ENCODE assay signal across 8 cellular contexts in the genomic region with DNA sequence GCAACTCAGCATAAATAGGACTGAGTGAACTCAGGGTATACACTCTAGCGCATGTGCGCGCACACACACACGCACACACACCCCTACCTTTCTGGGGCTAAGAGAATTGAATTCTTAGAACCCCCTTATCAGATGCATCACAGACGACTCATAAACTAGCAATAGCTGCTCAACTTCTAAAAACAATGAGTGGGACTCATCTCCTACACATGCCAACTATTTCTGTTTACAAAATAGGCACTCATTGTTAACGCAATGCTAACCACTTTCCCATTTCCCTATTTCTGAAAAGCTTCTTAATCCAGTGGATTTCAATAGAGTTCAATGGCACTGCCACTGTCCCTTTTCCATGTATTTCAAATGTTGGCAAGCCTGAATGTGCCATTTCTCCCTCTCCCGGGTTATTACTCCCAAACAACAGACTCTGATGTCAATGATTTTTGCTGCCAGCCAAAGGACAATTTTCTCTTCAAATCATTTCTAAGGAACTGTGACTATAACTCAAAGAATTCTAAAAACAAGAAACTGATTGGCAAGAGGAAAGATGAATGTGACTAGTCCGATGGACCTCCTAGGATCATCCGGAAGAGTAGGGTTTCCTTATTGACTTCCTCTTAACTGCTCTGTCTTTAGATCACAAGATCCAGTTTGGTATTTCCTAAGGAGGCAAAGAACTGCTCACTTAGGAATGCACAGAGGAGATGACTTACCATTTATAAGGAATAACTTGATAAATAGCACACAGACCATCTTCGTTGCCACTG. TPM values are rescaled to one million over a fixed set of nuclear protein-coding genes. Genes with fewer than 3 reads are reported as not detected.
A peak's percentile ranks its signal among the peaks of the same experiment; 100 is the strongest.
DNase-seq lines count a peak whose midpoint lies in the region; ATAC-seq and TF ChIP-seq lines count a peak whose summit lies in the region.

No MANE protein-coding gene starts in this region.

- no peak overlapping the region for H3K4ac ChIP-seq in mesendoderm (ENCODE audit: low read depth, low read length)

- H2BK5ac ChIP-seq in mesendoderm (ENCODE audit: low read length): no peak overlapping the region

- no peak overlapping the region for H4K8ac ChIP-seq in mesendoderm (ENCODE audit: low read depth, low read length)

- H3K9me3 ChIP-seq in neural progenitor cell (ENCODE audit: low read depth): no peaks in the 10 kb centered on the region

- H2BK120ac ChIP-seq in mesendoderm (ENCODE audit: low read depth, low read length): no peak overlapping the region

- no peak overlapping the region for H4K5ac ChIP-seq in mesendoderm (ENCODE audit: low read length)

- H3F3A ChIP-seq in neural progenitor cell (ENCODE audit: low read depth): no peaks in the 10 kb centered on the region

- CTCF ChIA-PET in T-cell (lab: Charles Lee): interaction anchor here in 1 of 2 donors (0.6 to 1.2 kb wide), 3 partner anchors 37 to 1593 kb away, joined by 3 read pairs; no protein-coding TSS in a partner anchor

- H3K9ac ChIP-seq in mesendoderm (ENCODE audit: low read length) (no peak overlapping the region), neural progenitor cell (no peak overlapping the region)

- H3K4me3 ChIP-seq in mesendoderm (ENCODE audit: low read length) (no peak overlapping the region), neural progenitor cell (no peak overlapping the region)

- H3K27ac Mint-ChIP-seq in T-cell (peak overlapping the region; percentile 98 to 99), nephron progenitor cell (no peak overlapping the region), neural progenitor cell (no peak overlapping the region)

- H3K36me3 Mint-ChIP-seq in T-cell: peaks cover 64% of the 10 kb centered on the region
- peaks cover 77% of the 10 kb centered on the region for H3K36me3 Mint-ChIP-seq in nephron progenitor cell (ENCODE audit: low read depth)
- peaks cover 37% of the 10 kb centered on the region for H3K36me3 Mint-ChIP-seq in neural progenitor cell

- H3K4me3 Mint-ChIP-seq in T-cell (peak overlapping the region; percentile 61 to 79 (median 78)), nephron progenitor cell (no peak overlapping the region), neural progenitor cell (no peak overlapping the region)

- no peaks in the 10 kb centered on the region for H4K20me1 ChIP-seq in neural progenitor cell (ENCODE audit: low read depth)

- POLR2A ChIA-PET in T-cell (lab: Charles Lee): interaction anchor here (0.6 to 1.1 kb wide), 5 partner anchors 17 to 50 kb away, joined by 3 to 4 read pairs (median 3); a partner anchor contains a TSS

- peak overlapping the region; percentile 80 for H3K18ac ChIP-seq in mesendoderm (ENCODE audit: low read length)

- H3K4me1 ChIP-seq in mesendoderm (ENCODE audit: control insufficient read depth, low read depth, low read length) (peaks cover 4% of the 10 kb centered on the region), neural progenitor cell (no peaks in the 10 kb centered on the region)

- H3K23ac ChIP-seq in mesendoderm (ENCODE audit: low read length): no peak overlapping the region

- H2BK15ac ChIP-seq in mesendoderm (replicated peaks; ENCODE audit: low read depth): no peak overlapping the region

- no peak overlapping the region for H2AK5ac ChIP-seq in mesendoderm (ENCODE audit: low read length)

- DNase-seq in GM03348 (ENCODE audit: low spot score): peak; percentile 69
- peak in 33 of 34 experiments; percentile 38 to 77 (median 62) for DNase-seq in T-cell
- DNase-seq in amniotic epithelial cell (ENCODE audit: low read depth): peak; percentile 88
- peak; percentile 86 for DNase-seq in mesendoderm
- DNase-seq in stimulated activated naive CD8-positive, alpha-beta T cell treated with anti-CD3 and anti-CD28 coated beads, Interleukin-15, Interleukin-2, amounts not matched to agents 100 U/mL and 50 U/mL, for 24 hours: peak; percentile 60
- no peak for DNase-seq in nephron progenitor cell
- DNase-seq in neural progenitor cell (ENCODE audit: low spot score): no peak

- ATAC-seq in T-cell (replicated peaks in 1 of 4) (peak; percentile 45 to 64 (median 62)), HG03045 (IDR thresholded peaks at IDR 0.05; ENCODE audit: unreplicated experiment) (no peak)
- ATAC-seq in stimulated activated naive CD8-positive, alpha-beta T cell treated with anti-CD3 and anti-CD28 coated beads, Interleukin-15, Interleukin-2, amounts not matched to agents 100 U/mL and 50 U/mL, for 24 hours: peak; percentile 46

- H3K36me3 ChIP-seq in mesendoderm (ENCODE audit: control insufficient read depth, insufficient read depth, low read length) (peaks cover under 1% of the 10 kb centered on the region), neural progenitor cell (peaks cover 11% of the 10 kb centered on the region)

- H3K27me3 Mint-ChIP-seq in T-cell (no peaks in the 10 kb centered on the region), nephron progenitor cell (ENCODE audit: low read depth, poor library complexity) (no peaks in the 10 kb centered on the region), neural progenitor cell (ENCODE audit: insufficient read depth, low read depth) (peaks cover 2% of the 10 kb centered on the region)

- H3K4me2 ChIP-seq in mesendoderm (ENCODE audit: low read length) (no peak overlapping the region), neural progenitor cell (no peak overlapping the region)

- H3K27me3 ChIP-seq in mesendoderm (ENCODE audit: insufficient read depth, low read length, poor library complexity) (no peaks in the 10 kb centered on the region), neural progenitor cell (no peaks in the 10 kb centered on the region)

- peaks cover 95 to 100% (median 97%) of the 10 kb centered on the region in 3 donors for H3K4me1 Mint-ChIP-seq in T-cell
- no peaks in the 10 kb centered on the region for H3K4me1 Mint-ChIP-seq in nephron progenitor cell
- H3K4me1 Mint-ChIP-seq in neural progenitor cell: peaks cover 2% of the 10 kb centered on the region

- H3K79me2 ChIP-seq in mesendoderm (ENCODE audit: control insufficient read depth, insufficient read depth, low read length) (peaks cover 30% of the 10 kb centered on the region), neural progenitor cell (ENCODE audit: low read depth) (peaks cover 80% of the 10 kb centered on the region)

- no peak overlapping the region for H3K56ac ChIP-seq in mesendoderm (ENCODE audit: low read length)

- no peak overlapping the region for H3K27ac ChIP-seq in mesendoderm (ENCODE audit: low read depth, low read length)
- H3K27ac ChIP-seq in neural progenitor cell: no peak overlapping the region

- H3K9me3 Mint-ChIP-seq in T-cell (no peaks in the 10 kb centered on the region), nephron progenitor cell (no peaks in the 10 kb centered on the region), neural progenitor cell (no peaks in the 10 kb centered on the region)

- TF ChIP-seq CTCF in nephron progenitor cell (IDR thresholded peaks at IDR 0.05) (no peak), neural progenitor cell (IDR thresholded peaks at IDR 0.05) (no peak)

- H2AFZ ChIP-seq in neural progenitor cell (replicated peaks): no peak overlapping the region

- no CpG with 5 or more reads among the region's 10 CpGs for WGBS in mesendoderm (ENCODE audit: extremely low coverage, insufficient coverage, low lambda C conversion rate)

- peaks cover 5% of the 10 kb centered on the region for H3K79me1 ChIP-seq in mesendoderm (ENCODE audit: low read length)

RNA-seq across cellular contexts. Expression of a gene that starts 48.8 kb away (rescaled TPM):
- total RNA-seq in T-cell (100 to 1,000 TPM; 273 to 321 (median 286) TPM), neural progenitor cell (ENCODE audit: low replicate concordance) (103 and 142 TPM in 2 replicates)
- polyA plus RNA-seq in mesendoderm (2013, experiment 1 of 2): 155 TPM
- 154 TPM for polyA plus RNA-seq in mesendoderm (2013, experiment 2 of 2)

Comparison
In these comparisons a context has a peak if more than half of its experiments do, and no peak if none do; other contexts are left out.
1. DNase-seq: peak in GM03348 (single experiment), T-cell (33 of 34), amniotic epithelial cell (single experiment), mesendoderm (single experiment) and stimulated activated naive CD8-positive, alpha-beta T cell treated with anti-CD3 and anti-CD28 coated beads, Interleukin-15, Interleukin-2, amounts not matched to agents 100 U/mL and 50 U/mL, for 24 hours (single experiment); none in nephron progenitor cell (single experiment) and neural progenitor cell (single experiment).
2. H3K27ac Mint-ChIP-seq: peak in T-cell (2 of 2); none in nephron progenitor cell (single experiment) and neural progenitor cell (single experiment).
3. H3K4me3 Mint-ChIP-seq: peak in T-cell (3 of 3); none in nephron progenitor cell (single experiment) and neural progenitor cell (single experiment).